Comparison of ENCODE assay signal across 30 cellular contexts in the genomic region with DNA sequence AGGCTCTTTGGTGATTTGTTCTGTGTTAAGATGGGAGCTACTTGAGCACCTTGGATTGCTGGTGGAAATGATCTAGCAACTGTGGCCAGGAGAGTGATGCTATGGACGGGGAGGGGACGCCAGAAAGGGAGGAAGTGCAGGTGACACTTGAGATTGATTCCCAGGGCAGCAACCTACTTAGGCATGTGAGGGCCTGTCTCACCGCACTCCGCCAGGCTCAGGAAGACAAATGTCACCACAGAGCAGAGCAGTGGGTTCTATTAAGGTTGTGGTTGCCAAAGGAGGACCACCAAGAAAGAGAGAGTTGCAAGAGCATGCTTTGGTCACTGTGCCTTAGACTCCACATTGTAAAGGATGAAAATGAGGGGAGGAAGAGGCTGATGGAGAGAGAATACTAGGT.
"Had no signal": no experiment of that assay in that cellular context is flagged by ENCODE, and none has a peak within 500 bp of the region (broad histone marks: within the 10 kb centered on the region; RNA-seq: fewer than 3 reads in every experiment).

No MANE protein-coding gene starts in this region.

- H3K27ac ChIP-seq: brain microvascular endothelial cell, esophagus squamous epithelium, gastroesophageal sphincter, WERI-Rb-1 had no signal

- H3K27ac Mint-ChIP-seq: activated B cell treated with CpG ODN at 0.5 μM for 24 hours; activated CD8-positive, alpha-beta T cell treated with anti-CD3 and anti-CD28 coated beads for 36 hours; activated naive CD8-positive, alpha-beta T cell; activated T-helper 17 cell treated with anti-CD3 and anti-CD28 coated beads, Interleukin-2, amount 50 U/mL, for 72 hours; effector memory CD8-positive, alpha-beta T cell; T-helper 2 cell treated with Interferon-gamma antibody and Interleukin-4, amounts not matched to agents 5 μg/mL and 100 μg/mL, for 36 hours had no signal

- H3K9me3 ChIP-seq: esophagus squamous epithelium, gastroesophageal sphincter had no signal

- H3K4me3 Mint-ChIP-seq: activated B cell treated with CpG ODN at 0.5 μM for 24 hours; activated CD8-positive, alpha-beta T cell treated with anti-CD3 and anti-CD28 coated beads for 36 hours; activated naive CD8-positive, alpha-beta T cell; activated T-cell treated with anti-CD3 and anti-CD28 coated beads, Interleukin-2, amount 50 U/mL, for 4 hours; activated T-helper 17 cell treated with anti-CD3 and anti-CD28 coated beads, Interleukin-2, amount 50 U/mL, for 72 hours; effector memory CD8-positive, alpha-beta T cell; T-helper 2 cell treated with Interferon-gamma antibody and Interleukin-4, amounts not matched to agents 5 μg/mL and 100 μg/mL, for 36 hours had no signal

- H3K27me3 Mint-ChIP-seq: activated B cell treated with CpG ODN at 0.5 μM for 24 hours; activated CD8-positive, alpha-beta T cell treated with anti-CD3 and anti-CD28 coated beads for 36 hours; activated naive CD8-positive, alpha-beta T cell; activated T-helper 17 cell treated with anti-CD3 and anti-CD28 coated beads, Interleukin-2, amount 50 U/mL, for 72 hours; effector memory CD8-positive, alpha-beta T cell had no signal

- H3K36me3 Mint-ChIP-seq: activated naive CD8-positive, alpha-beta T cell had no signal

- H3K4me1 ChIP-seq: esophagus squamous epithelium, gastroesophageal sphincter had no signal

- DNase-seq: activated B cell treated with CpG ODN at 0.5 μM for 24 hours; activated CD4-positive, alpha-beta T cell treated with anti-CD3 and anti-CD28 coated beads for 48 hours; activated CD4-positive, alpha-beta T cell treated with anti-CD3 and anti-CD28 coated beads, Interleukin-2, amount 50 U/mL, for 1 hour; activated CD4-positive, alpha-beta T cell treated with anti-CD3 and anti-CD28 coated beads, Interleukin-2, amount 50 U/mL, for 48 hours; activated CD8-positive, alpha-beta memory T cell treated with anti-CD3 and anti-CD28 coated beads for 24 hours; activated CD8-positive, alpha-beta T cell treated with anti-CD3 and anti-CD28 coated beads for 36 hours; activated effector memory CD4-positive, alpha-beta T cell treated with Interleukin-2 at 50 U/mL for 16 hours; activated gamma-delta T cell treated with Interleukin-2 at 50 U/mL for 16 hours; activated naive CD4-positive, alpha-beta T cell treated with anti-CD3 and anti-CD28 coated beads, Interleukin-2, amount 50 U/mL, for 16 hours; activated naive CD4-positive, alpha-beta T cell treated with Interleukin-2 at 50 U/mL for 16 hours; activated T-cell treated with anti-CD3 and anti-CD28 coated beads, Interleukin-2, amount 50 U/mL, for 4 hours; amniotic stem cell; anterior cingulate cortex; brain microvascular endothelial cell; cortex of kidney; dermis blood vessel endothelial cell; effector CD4-positive, alpha-beta T cell; effector memory CD8-positive, alpha-beta T cell; erythroblast; esophagus squamous epithelium; foreskin melanocyte; head of caudate nucleus; hippocampal formation; T1000; WERI-Rb-1 had no signal

- H3K4me3 ChIP-seq: esophagus squamous epithelium, gastroesophageal sphincter had no signal

- H3K4me1 Mint-ChIP-seq: activated B cell treated with CpG ODN at 0.5 μM for 24 hours; activated T-helper 17 cell treated with anti-CD3 and anti-CD28 coated beads, Interleukin-2, amount 50 U/mL, for 72 hours had no signal

- H3K27me3 ChIP-seq: brain microvascular endothelial cell, esophagus squamous epithelium, gastroesophageal sphincter had no signal

- H3K9me3 Mint-ChIP-seq: activated T-cell treated with anti-CD3 and anti-CD28 coated beads, Interleukin-2, amount 50 U/mL, for 4 hours had no signal

- ATAC-seq: activated CD4-positive, CD25-positive, alpha-beta regulatory T cell treated with anti-CD3 and anti-CD28 coated beads, Interleukin-2, amount 50 U/mL, for 24 hours; activated CD8-positive, alpha-beta T cell treated with anti-CD3 and anti-CD28 coated beads for 36 hours; activated T-cell treated with anti-CD3 and anti-CD28 coated beads, Interleukin-2, amount 50 U/mL, for 4 hours; activated T-helper 17 cell treated with anti-CD3 and anti-CD28 coated beads, Interleukin-2, amount 50 U/mL, for 72 hours; effector memory CD8-positive, alpha-beta T cell; gastroesophageal sphincter had no signal

- H3K36me3 ChIP-seq: brain microvascular endothelial cell, esophagus squamous epithelium, gastroesophageal sphincter, WERI-Rb-1 had no signal
